In genomic region chr12:68893201-68893600, GRCh38 we compare ENCODE assay signal across 35 cellular contexts.
"Had no signal": no experiment of that assay in that cellular context is flagged by ENCODE, and none has a peak within 500 bp of the region (broad histone marks: within the 10 kb centered on the region; RNA-seq: fewer than 3 reads in every experiment).

No MANE protein-coding gene starts in this region.

- H3K4me1 ChIP-seq: breast epithelium had no signal

- H3K36me3 ChIP-seq: adrenal gland, brain microvascular endothelial cell, breast epithelium had no signal

- H3K27me3 ChIP-seq: adrenal gland, body of pancreas, brain microvascular endothelial cell, breast epithelium had no signal

- H3K9me3 ChIP-seq: adrenal gland, body of pancreas, breast epithelium had no signal

- H3K27me3 Mint-ChIP-seq: activated B cell treated with CpG ODN at 0.5 μM for 24 hours; activated CD4-positive, alpha-beta memory T cell treated with anti-CD3 and anti-CD28 coated beads, Interleukin-2, amount 10 ng/mL, durations not matched to agents 7 days and 5 days; activated CD4-positive, alpha-beta T cell treated with anti-CD3 and anti-CD28 coated beads, Interleukin-2, amount 10 ng/mL, durations not matched to agents 24 days and 14 days had no signal

- H3K4me1 Mint-ChIP-seq: central memory CD8-positive, alpha-beta T cell had no signal

- DNase-seq: activated B cell treated with CpG ODN at 0.5 μM for 24 hours; activated CD4-positive, alpha-beta memory T cell treated with anti-CD3 and anti-CD28 coated beads, Interleukin-2, amount 10 ng/mL, durations not matched to agents 7 days and 5 days; activated CD4-positive, alpha-beta T cell treated with anti-CD3 and anti-CD28 coated beads for 4 hours; activated CD4-positive, alpha-beta T cell treated with anti-CD3 and anti-CD28 coated beads, Interleukin-2, amount 10 ng/mL, durations not matched to agents 24 days and 14 days; activated CD4-positive, alpha-beta T cell treated with anti-CD3 and anti-CD28 coated beads, Interleukin-2, amount 50 U/mL, for 1 hour; activated CD4-positive, alpha-beta T cell treated with anti-CD3 and anti-CD28 coated beads, Interleukin-2, amount 50 U/mL, for 48 hours; activated CD4-positive, CD25-positive, alpha-beta regulatory T cell treated with anti-CD3 and anti-CD28 coated beads, Interleukin-2, amount 50 U/mL, for 72 hours; activated CD8-positive, alpha-beta memory T cell treated with anti-CD3 and anti-CD28 coated beads for 24 hours; activated CD8-positive, alpha-beta memory T cell treated with anti-CD3 and anti-CD28 coated beads, Interleukin-2, amount 10 ng/mL, durations not matched to agents 7 days and 5 days; activated CD8-positive, alpha-beta memory T cell treated with anti-CD3 and anti-CD28 coated beads, Interleukin-2, amount 50 U/mL, for 48 hours; activated CD8-positive, alpha-beta T cell treated with anti-CD3 and anti-CD28 coated beads, Interleukin-2, amount 10 ng/mL, durations not matched to agents 7 days and 5 days; activated effector memory CD4-positive, alpha-beta T cell treated with anti-CD3 and anti-CD28 coated beads, Interleukin-2, amount 50 U/mL, for 16 hours; activated gamma-delta T cell treated with Interleukin-2 at 50 U/mL for 16 hours; activated naive CD4-positive, alpha-beta T cell; activated naive CD4-positive, alpha-beta T cell treated with anti-CD3 and anti-CD28 coated beads for 36 hours; activated naive CD4-positive, alpha-beta T cell treated with anti-CD3 and anti-CD28 coated beads, Interleukin-2, amount 50 U/mL, for 16 hours; activated naive CD8-positive, alpha-beta T cell treated with anti-CD3 and anti-CD28 coated beads for 36 hours; activated T-cell treated with anti-CD3 and anti-CD28 coated beads, Interleukin-2, amount 50 U/mL, for 4 hours; activated T-cell treated with anti-CD3 and anti-CD28 coated beads, Interleukin-2, amount 50 U/mL, for 72 hours; adrenal gland; amniotic stem cell; aorta; body of pancreas; brain microvascular endothelial cell; cerebellar nuclear complex; T-helper 1 cell; T-helper 9 cell had no signal

- H3K4me3 Mint-ChIP-seq: activated B cell treated with CpG ODN at 0.5 μM for 24 hours; activated CD4-positive, alpha-beta memory T cell treated with anti-CD3 and anti-CD28 coated beads, Interleukin-2, amount 10 ng/mL, durations not matched to agents 7 days and 5 days; activated CD4-positive, alpha-beta T cell treated with anti-CD3 and anti-CD28 coated beads, Interleukin-2, amount 10 ng/mL, durations not matched to agents 24 days and 14 days; activated CD8-positive, alpha-beta memory T cell treated with anti-CD3 and anti-CD28 coated beads, Interleukin-2, amount 10 ng/mL, durations not matched to agents 7 days and 5 days; activated CD8-positive, alpha-beta T cell treated with anti-CD3 and anti-CD28 coated beads, Interleukin-2, amount 10 ng/mL, durations not matched to agents 7 days and 5 days; activated naive CD4-positive, alpha-beta T cell treated with anti-CD3 and anti-CD28 coated beads for 36 hours; activated naive CD8-positive, alpha-beta T cell treated with anti-CD3 and anti-CD28 coated beads for 36 hours; activated T-cell treated with anti-CD3 and anti-CD28 coated beads, Interleukin-2, amount 50 U/mL, for 4 hours; activated T-cell treated with anti-CD3 and anti-CD28 coated beads, Interleukin-2, amount 50 U/mL, for 72 hours; activated T-helper 1 cell treated with anti-CD3 and anti-CD28 coated beads, Interleukin-12 subunit alpha, Interleukin-12 subunit beta, Interleukin-2, Interleukin-4 antibody, amounts not matched to agents 30 ng/mL and 10 ng/mL and 1 ng/mL, durations not matched to agents 14 hours and 24 hours and 36 hours; activated T-helper 17 cell treated with anti-CD3 and anti-CD28 coated beads, Interleukin-2, amount 50 U/mL, for 72 hours; central memory CD8-positive, alpha-beta T cell; T-helper 1 cell treated with Interleukin-12 subunit alpha and Interleukin-12 subunit beta and Interleukin-4 antibody, amounts not matched to agents 30 μg/mL and 1 μg/mL, for 36 hours; T-helper 2 cell treated with Interferon-gamma antibody and Interleukin-4, amounts not matched to agents 5 μg/mL and 100 μg/mL, for 36 hours had no signal

- H3K27ac ChIP-seq: adrenal gland, body of pancreas, brain microvascular endothelial cell, breast epithelium, VCaP had no signal

- H3K9me3 Mint-ChIP-seq: activated B cell treated with CpG ODN at 0.5 μM for 24 hours; activated naive CD4-positive, alpha-beta T cell treated with anti-CD3 and anti-CD28 coated beads for 36 hours; activated naive CD4-positive, alpha-beta T cell treated with anti-CD3 and anti-CD28 coated beads, Interleukin-2, amount 50 U/mL, for 72 hours; activated naive CD8-positive, alpha-beta T cell treated with anti-CD3 and anti-CD28 coated beads for 36 hours; activated T-cell treated with anti-CD3 and anti-CD28 coated beads, Interleukin-2, amount 50 U/mL, for 4 hours; activated T-cell treated with anti-CD3 and anti-CD28 coated beads, Interleukin-2, amount 50 U/mL, for 72 hours; activated T-helper 1 cell treated with anti-CD3 and anti-CD28 coated beads, Interleukin-12 subunit alpha, Interleukin-12 subunit beta, Interleukin-2, Interleukin-4 antibody, amounts not matched to agents 30 ng/mL and 10 ng/mL and 1 ng/mL, durations not matched to agents 14 hours and 24 hours and 36 hours; activated T-helper 17 cell treated with anti-CD3 and anti-CD28 coated beads, Interleukin-2, amount 50 U/mL, for 72 hours; central memory CD8-positive, alpha-beta T cell; T-helper 1 cell treated with Interleukin-12 subunit alpha and Interleukin-12 subunit beta and Interleukin-4 antibody, amounts not matched to agents 30 μg/mL and 1 μg/mL, for 36 hours had no signal

- H3K4me3 ChIP-seq: adrenal gland, body of pancreas, breast epithelium had no signal

- H3K27ac Mint-ChIP-seq: activated B cell treated with CpG ODN at 0.5 μM for 24 hours; activated CD4-positive, alpha-beta memory T cell treated with anti-CD3 and anti-CD28 coated beads, Interleukin-2, amount 10 ng/mL, durations not matched to agents 7 days and 5 days; activated CD4-positive, alpha-beta T cell treated with anti-CD3 and anti-CD28 coated beads, Interleukin-2, amount 10 ng/mL, durations not matched to agents 24 days and 14 days; activated CD8-positive, alpha-beta memory T cell treated with anti-CD3 and anti-CD28 coated beads, Interleukin-2, amount 10 ng/mL, durations not matched to agents 7 days and 5 days; activated CD8-positive, alpha-beta T cell treated with anti-CD3 and anti-CD28 coated beads, Interleukin-2, amount 10 ng/mL, durations not matched to agents 7 days and 5 days; activated naive CD4-positive, alpha-beta T cell treated with anti-CD3 and anti-CD28 coated beads for 36 hours; activated naive CD4-positive, alpha-beta T cell treated with anti-CD3 and anti-CD28 coated beads, Interleukin-2, amount 50 U/mL, for 72 hours; activated naive CD8-positive, alpha-beta T cell treated with anti-CD3 and anti-CD28 coated beads for 36 hours; activated T-cell treated with anti-CD3 and anti-CD28 coated beads, Interleukin-2, amount 50 U/mL, for 72 hours; activated T-helper 1 cell treated with anti-CD3 and anti-CD28 coated beads, Interleukin-12 subunit alpha, Interleukin-12 subunit beta, Interleukin-2, Interleukin-4 antibody, amounts not matched to agents 30 ng/mL and 10 ng/mL and 1 ng/mL, durations not matched to agents 14 hours and 24 hours and 36 hours; activated T-helper 17 cell treated with anti-CD3 and anti-CD28 coated beads, Interleukin-2, amount 50 U/mL, for 72 hours; T-helper 1 cell treated with Interleukin-12 subunit alpha and Interleukin-12 subunit beta and Interleukin-4 antibody, amounts not matched to agents 30 μg/mL and 1 μg/mL, for 36 hours had no signal

- H3K36me3 Mint-ChIP-seq: activated naive CD8-positive, alpha-beta T cell treated with anti-CD3 and anti-CD28 coated beads for 36 hours had no signal

- ATAC-seq: activated CD8-positive, alpha-beta memory T cell treated with anti-CD3 and anti-CD28 coated beads, Interleukin-2, amount 10 ng/mL, durations not matched to agents 7 days and 5 days; activated CD8-positive, alpha-beta T cell treated with anti-CD3 and anti-CD28 coated beads, Interleukin-2, amount 10 ng/mL, durations not matched to agents 7 days and 5 days; activated naive CD4-positive, alpha-beta T cell treated with anti-CD3 and anti-CD28 coated beads, Interleukin-2, amount 50 U/mL, for 72 hours; activated T-cell treated with anti-CD3 and anti-CD28 coated beads, Interleukin-2, amount 50 U/mL, for 4 hours; activated T-cell treated with anti-CD3 and anti-CD28 coated beads, Interleukin-2, amount 50 U/mL, for 72 hours; activated T-helper 17 cell treated with anti-CD3 and anti-CD28 coated beads, Interleukin-2, amount 50 U/mL, for 72 hours; body of pancreas had no signal
